In the genomic region with DNA sequence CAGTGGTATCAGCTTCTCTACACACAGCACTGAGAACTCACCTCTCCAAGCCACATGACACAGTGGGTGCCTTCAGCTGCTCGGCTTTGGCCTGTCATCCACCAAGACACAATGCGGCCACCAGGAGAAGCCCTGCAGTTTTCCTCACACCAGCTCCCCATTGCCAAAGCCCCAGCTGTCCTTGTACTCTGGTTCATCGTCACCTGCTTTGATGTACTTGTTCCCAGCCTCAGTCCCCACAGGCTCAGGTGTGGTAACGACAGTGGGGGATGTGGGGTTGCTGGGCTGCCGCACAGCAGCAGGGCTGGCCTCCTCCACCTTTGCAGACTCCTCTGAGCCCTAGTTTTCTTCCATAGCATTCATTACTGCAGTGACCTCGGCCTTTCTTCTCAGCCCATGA, we compare ENCODE assay signal across 8 cellular contexts.
"Had no signal": no experiment of that assay in that cellular context is flagged by ENCODE, and none has a peak within 500 bp of the region (broad histone marks: within the 10 kb centered on the region; RNA-seq: fewer than 3 reads in every experiment).

No MANE protein-coding gene starts in this region.

- DNase-seq: GDM1, GF-D8 had no signal

- FAIRE-seq: G401.6, GM12878, GM12891, GM12892, GM18507, GM19239 had no signal

- ATAC-seq: GM12878 had no signal

- H3K4me3 ChIP-seq: GM12878 had no signal
